Comparison of ENCODE assay signal across 10 cellular contexts in genomic region chr11:100686476-100686875, GRCh38. TPM values are rescaled to one million over a fixed set of nuclear protein-coding genes. Genes with fewer than 3 reads are reported as not detected.
A peak's percentile ranks its signal among the peaks of the same experiment; 100 is the strongest.
DNase-seq lines count a peak whose midpoint lies in the region; ATAC-seq and TF ChIP-seq lines count a peak whose summit lies in the region.
"Had no signal": no experiment of that assay in that cellular context is flagged by ENCODE, and none has a peak within 500 bp of the region (broad histone marks: within the 10 kb centered on the region; RNA-seq: fewer than 3 reads in every experiment).

No MANE protein-coding gene starts in this region.

- peaks cover 30% of the 10 kb centered on the region for H3K4me1 ChIP-seq in cardiac muscle cell (ENCODE audit: low read depth)
- peaks cover 0 to 27% of the 10 kb centered on the region in 2 donors for H3K4me1 ChIP-seq in mucosa of rectum (ENCODE audit: control insufficient read depth in 2 of 2, insufficient read depth in 2 of 2, low read length in 2 of 2)
- H3K4me1 ChIP-seq in urinary bladder (ENCODE audit: insufficient read depth): no peaks in the 10 kb centered on the region

- H3K27ac ChIP-seq in cardiac muscle cell (peak overlapping the region; percentile 96), mucosa of rectum (ENCODE audit: low read depth in 2 of 2, low read length in 2 of 2) (peak overlapping the region; percentile 62 to 72), urinary bladder (ENCODE audit: low read depth) (peak overlapping the region; percentile 38)

- H3K36me3 ChIP-seq in cardiac muscle cell: no peaks in the 10 kb centered on the region
- H3K36me3 ChIP-seq in mucosa of rectum (ENCODE audit: control insufficient read depth in 2 of 2, insufficient read depth in 2 of 2, low read length in 2 of 2): no peaks in the 10 kb centered on the region
- H3K36me3 ChIP-seq in urinary bladder (ENCODE audit: insufficient read depth): no peaks in the 10 kb centered on the region

- H3K9me3 ChIP-seq in cardiac muscle cell (ENCODE audit: low read depth) (no peaks in the 10 kb centered on the region), mucosa of rectum (ENCODE audit: control insufficient read depth in 2 of 2, low read length in 2 of 2) (no peaks in the 10 kb centered on the region)

- no peaks in the 10 kb centered on the region for H3K27me3 Mint-ChIP-seq in chondrocyte (ENCODE audit: low read depth)

- no peak for TF ChIP-seq CTCF in cardiac muscle cell (IDR thresholded peaks at IDR 0.05; ENCODE audit: low read depth, low read length)
- TF ChIP-seq CTCF in chondrocyte (IDR thresholded peaks at IDR 0.05): no peak

- H3K4me3 ChIP-seq in cardiac muscle cell (peak overlapping the region; percentile 99), mucosa of rectum (ENCODE audit: low read length in 2 of 2) (peak overlapping the region; percentile 85 to 91), urinary bladder (ENCODE audit: low read depth, low read length) (peak overlapping the region; percentile 83)

- H3K27me3 ChIP-seq in cardiac muscle cell: no peaks in the 10 kb centered on the region
- no peaks in the 10 kb centered on the region for H3K27me3 ChIP-seq in mucosa of rectum (ENCODE audit: control insufficient read depth in 2 of 2, insufficient read depth in 2 of 2, low read length in 2 of 2)

- DNase-seq in cardiac muscle cell (ENCODE audit: low read depth in 1 of 2, low spot score in 1 of 2) (no peak), left cardiac atrium (no peak), chondrocyte (ENCODE audit: low spot score) (no peak), RPMI8226 (no peak)
- DNase-seq: NCI-H345 had no signal

- H3K36me3 Mint-ChIP-seq in chondrocyte (ENCODE audit: low read depth): no peaks in the 10 kb centered on the region

- H3K4me3 Mint-ChIP-seq in chondrocyte (ENCODE audit: unreplicated experiment): peak overlapping the region; percentile 96

- peak overlapping the region; percentile 52 for H3K27ac Mint-ChIP-seq in chondrocyte (ENCODE audit: unreplicated experiment)
- H3K27ac Mint-ChIP-seq: activated naive CD4-positive, alpha-beta T cell treated with anti-CD3 and anti-CD28 coated beads, Interleukin-2, amount 50 U/mL, for 72 hours had no signal

- no peak for ATAC-seq in left cardiac atrium
- no peak for ATAC-seq in HG03342 (IDR thresholded peaks at IDR 0.05; ENCODE audit: unreplicated experiment)
- no peak for ATAC-seq in HG02970 (IDR thresholded peaks at IDR 0.05; ENCODE audit: low FRiP score, unreplicated experiment)

- peaks cover 55% of the 10 kb centered on the region for H3K4me1 Mint-ChIP-seq in chondrocyte (ENCODE audit: low read depth)

- intact Hi-C loops in left cardiac atrium (cut with DNase I): loop anchor here in 1 of 2 donors (10.0 kb wide), 1 partner anchor 238 kb away; no protein-coding TSS in a partner anchor

- H3K9ac ChIP-seq in mucosa of rectum (ENCODE audit: low read depth in 1 of 2, low read length in 2 of 2): peak overlapping the region; percentile 36 to 87

- no peaks in the 10 kb centered on the region for H3K9me3 Mint-ChIP-seq in chondrocyte (ENCODE audit: low read depth)

- 60% methylated on average over 10 of the region's 10 CpGs for WGBS in urinary bladder

RNA-seq across cellular contexts. Expression of gene ARHGAP42, which starts 0.6 kb away (rescaled TPM):
- total RNA-seq in cardiac muscle cell: 90.9 and 135 TPM in 2 replicates
- 64.8 and 91.3 TPM in 2 replicates for polyA plus RNA-seq in cardiac muscle cell
- total RNA-seq in left cardiac atrium: 10 to 100 TPM in 1 of 2 donors, 1 to 10 TPM in 1; 9.0 to 12.8 TPM
- 15.0 to 16.1 TPM (median 15.1 TPM) in 3 replicates for total RNA-seq in chondrocyte
- 51.6 TPM for total RNA-seq in urinary bladder
- 3.0 TPM for polyA plus RNA-seq in urinary bladder

Comparison
In these comparisons a context has a peak if more than half of its experiments do, and no peak if none do; other contexts are left out.
1. H3K27ac ChIP-seq: peak in every context shown above with its lines; median percentile 96 in cardiac muscle cell; 67 in mucosa of rectum; 38 in urinary bladder.